ENCODE assay signal across 1 cellular context in the genomic region with DNA sequence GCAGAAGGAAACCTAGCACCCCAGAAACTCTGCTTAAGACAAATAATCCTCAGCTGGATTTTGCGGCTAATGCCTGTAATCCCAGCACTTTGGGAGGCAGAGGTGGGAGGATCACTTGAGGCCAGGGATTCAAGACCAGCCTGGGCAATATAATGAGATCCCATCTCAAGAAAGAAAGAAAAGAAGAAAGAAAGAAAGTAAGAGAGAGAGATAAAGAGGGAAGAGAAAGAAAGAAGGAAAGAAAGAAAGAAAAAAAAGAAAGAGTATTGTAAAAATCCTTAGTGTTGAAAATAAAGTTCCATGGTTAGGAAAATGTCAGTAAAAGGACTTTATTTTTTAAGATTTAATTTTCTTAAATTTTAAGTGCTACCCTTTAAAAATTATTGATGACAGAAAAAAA.
TF ChIP-seq lines count a peak whose summit lies in the region.

No MANE protein-coding gene starts in this region.

TF ChIP-seq in K562, 482 proteins besides CTCF, POLR2A, EP300 and RAD21 (continued from another document and continues in another):
- TF ChIP-seq, protein P1, sequence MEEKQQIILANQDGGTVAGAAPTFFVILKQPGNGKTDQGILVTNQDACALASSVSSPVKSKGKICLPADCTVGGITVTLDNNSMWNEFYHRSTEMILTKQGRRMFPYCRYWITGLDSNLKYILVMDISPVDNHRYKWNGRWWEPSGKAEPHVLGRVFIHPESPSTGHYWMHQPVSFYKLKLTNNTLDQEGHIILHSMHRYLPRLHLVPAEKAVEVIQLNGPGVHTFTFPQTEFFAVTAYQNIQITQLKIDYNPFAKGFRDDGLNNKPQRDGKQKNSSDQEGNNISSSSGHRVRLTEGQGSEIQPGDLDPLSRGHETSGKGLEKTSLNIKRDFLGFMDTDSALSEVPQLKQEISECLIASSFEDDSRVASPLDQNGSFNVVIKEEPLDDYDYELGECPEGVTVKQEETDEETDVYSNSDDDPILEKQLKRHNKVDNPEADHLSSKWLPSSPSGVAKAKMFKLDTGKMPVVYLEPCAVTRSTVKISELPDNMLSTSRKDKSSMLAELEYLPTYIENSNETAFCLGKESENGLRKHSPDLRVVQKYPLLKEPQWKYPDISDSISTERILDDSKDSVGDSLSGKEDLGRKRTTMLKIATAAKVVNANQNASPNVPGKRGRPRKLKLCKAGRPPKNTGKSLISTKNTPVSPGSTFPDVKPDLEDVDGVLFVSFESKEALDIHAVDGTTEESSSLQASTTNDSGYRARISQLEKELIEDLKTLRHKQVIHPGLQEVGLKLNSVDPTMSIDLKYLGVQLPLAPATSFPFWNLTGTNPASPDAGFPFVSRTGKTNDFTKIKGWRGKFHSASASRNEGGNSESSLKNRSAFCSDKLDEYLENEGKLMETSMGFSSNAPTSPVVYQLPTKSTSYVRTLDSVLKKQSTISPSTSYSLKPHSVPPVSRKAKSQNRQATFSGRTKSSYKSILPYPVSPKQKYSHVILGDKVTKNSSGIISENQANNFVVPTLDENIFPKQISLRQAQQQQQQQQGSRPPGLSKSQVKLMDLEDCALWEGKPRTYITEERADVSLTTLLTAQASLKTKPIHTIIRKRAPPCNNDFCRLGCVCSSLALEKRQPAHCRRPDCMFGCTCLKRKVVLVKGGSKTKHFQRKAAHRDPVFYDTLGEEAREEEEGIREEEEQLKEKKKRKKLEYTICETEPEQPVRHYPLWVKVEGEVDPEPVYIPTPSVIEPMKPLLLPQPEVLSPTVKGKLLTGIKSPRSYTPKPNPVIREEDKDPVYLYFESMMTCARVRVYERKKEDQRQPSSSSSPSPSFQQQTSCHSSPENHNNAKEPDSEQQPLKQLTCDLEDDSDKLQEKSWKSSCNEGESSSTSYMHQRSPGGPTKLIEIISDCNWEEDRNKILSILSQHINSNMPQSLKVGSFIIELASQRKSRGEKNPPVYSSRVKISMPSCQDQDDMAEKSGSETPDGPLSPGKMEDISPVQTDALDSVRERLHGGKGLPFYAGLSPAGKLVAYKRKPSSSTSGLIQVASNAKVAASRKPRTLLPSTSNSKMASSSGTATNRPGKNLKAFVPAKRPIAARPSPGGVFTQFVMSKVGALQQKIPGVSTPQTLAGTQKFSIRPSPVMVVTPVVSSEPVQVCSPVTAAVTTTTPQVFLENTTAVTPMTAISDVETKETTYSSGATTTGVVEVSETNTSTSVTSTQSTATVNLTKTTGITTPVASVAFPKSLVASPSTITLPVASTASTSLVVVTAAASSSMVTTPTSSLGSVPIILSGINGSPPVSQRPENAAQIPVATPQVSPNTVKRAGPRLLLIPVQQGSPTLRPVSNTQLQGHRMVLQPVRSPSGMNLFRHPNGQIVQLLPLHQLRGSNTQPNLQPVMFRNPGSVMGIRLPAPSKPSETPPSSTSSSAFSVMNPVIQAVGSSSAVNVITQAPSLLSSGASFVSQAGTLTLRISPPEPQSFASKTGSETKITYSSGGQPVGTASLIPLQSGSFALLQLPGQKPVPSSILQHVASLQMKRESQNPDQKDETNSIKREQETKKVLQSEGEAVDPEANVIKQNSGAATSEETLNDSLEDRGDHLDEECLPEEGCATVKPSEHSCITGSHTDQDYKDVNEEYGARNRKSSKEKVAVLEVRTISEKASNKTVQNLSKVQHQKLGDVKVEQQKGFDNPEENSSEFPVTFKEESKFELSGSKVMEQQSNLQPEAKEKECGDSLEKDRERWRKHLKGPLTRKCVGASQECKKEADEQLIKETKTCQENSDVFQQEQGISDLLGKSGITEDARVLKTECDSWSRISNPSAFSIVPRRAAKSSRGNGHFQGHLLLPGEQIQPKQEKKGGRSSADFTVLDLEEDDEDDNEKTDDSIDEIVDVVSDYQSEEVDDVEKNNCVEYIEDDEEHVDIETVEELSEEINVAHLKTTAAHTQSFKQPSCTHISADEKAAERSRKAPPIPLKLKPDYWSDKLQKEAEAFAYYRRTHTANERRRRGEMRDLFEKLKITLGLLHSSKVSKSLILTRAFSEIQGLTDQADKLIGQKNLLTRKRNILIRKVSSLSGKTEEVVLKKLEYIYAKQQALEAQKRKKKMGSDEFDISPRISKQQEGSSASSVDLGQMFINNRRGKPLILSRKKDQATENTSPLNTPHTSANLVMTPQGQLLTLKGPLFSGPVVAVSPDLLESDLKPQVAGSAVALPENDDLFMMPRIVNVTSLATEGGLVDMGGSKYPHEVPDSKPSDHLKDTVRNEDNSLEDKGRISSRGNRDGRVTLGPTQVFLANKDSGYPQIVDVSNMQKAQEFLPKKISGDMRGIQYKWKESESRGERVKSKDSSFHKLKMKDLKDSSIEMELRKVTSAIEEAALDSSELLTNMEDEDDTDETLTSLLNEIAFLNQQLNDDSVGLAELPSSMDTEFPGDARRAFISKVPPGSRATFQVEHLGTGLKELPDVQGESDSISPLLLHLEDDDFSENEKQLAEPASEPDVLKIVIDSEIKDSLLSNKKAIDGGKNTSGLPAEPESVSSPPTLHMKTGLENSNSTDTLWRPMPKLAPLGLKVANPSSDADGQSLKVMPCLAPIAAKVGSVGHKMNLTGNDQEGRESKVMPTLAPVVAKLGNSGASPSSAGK (IDR thresholded peaks at IDR 0.05): no peak
- TF ChIP-seq CHD1 (IDR thresholded peaks at IDR 0.05; ENCODE audit: low read length): no peak
- TF ChIP-seq CBFA2T2 (conservative IDR thresholded peaks at IDR 0.05): no peak
- TF ChIP-seq ZNF586 (CRISPR knock-in tag; conservative IDR thresholded peaks at IDR 0.05): no peak
- TF ChIP-seq, protein P2, sequence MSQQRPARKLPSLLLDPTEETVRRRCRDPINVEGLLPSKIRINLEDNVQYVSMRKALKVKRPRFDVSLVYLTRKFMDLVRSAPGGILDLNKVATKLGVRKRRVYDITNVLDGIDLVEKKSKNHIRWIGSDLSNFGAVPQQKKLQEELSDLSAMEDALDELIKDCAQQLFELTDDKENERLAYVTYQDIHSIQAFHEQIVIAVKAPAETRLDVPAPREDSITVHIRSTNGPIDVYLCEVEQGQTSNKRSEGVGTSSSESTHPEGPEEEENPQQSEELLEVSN (IDR thresholded peaks at IDR 0.05; ENCODE audit: borderline replicate concordance in 1 of 2, extremely low read depth in 1 of 2, insufficient read depth in 1 of 2, insufficient read length in 1 of 2, low read depth in 1 of 2, low read length in 1 of 2, poor library complexity in 1 of 2, severe bottlenecking in 1 of 2): no peak
- TF ChIP-seq HDAC2 (IDR thresholded peaks at IDR 0.05): no peak
- no peak for TF ChIP-seq JUN (IDR thresholded peaks at IDR 0.05; ENCODE audit: borderline replicate concordance, low read depth, low read length)
- no peak for TF ChIP-seq JUN (CRISPR knock-in tag; IDR thresholded peaks at IDR 0.05; ENCODE audit: borderline replicate concordance)
- TF ChIP-seq ZNF23 (CRISPR knock-in tag; IDR thresholded peaks at IDR 0.05): no peak
- TF ChIP-seq, protein P3, sequence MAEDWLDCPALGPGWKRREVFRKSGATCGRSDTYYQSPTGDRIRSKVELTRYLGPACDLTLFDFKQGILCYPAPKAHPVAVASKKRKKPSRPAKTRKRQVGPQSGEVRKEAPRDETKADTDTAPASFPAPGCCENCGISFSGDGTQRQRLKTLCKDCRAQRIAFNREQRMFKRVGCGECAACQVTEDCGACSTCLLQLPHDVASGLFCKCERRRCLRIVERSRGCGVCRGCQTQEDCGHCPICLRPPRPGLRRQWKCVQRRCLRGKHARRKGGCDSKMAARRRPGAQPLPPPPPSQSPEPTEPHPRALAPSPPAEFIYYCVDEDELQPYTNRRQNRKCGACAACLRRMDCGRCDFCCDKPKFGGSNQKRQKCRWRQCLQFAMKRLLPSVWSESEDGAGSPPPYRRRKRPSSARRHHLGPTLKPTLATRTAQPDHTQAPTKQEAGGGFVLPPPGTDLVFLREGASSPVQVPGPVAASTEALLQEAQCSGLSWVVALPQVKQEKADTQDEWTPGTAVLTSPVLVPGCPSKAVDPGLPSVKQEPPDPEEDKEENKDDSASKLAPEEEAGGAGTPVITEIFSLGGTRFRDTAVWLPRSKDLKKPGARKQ (CRISPR knock-in tag; IDR thresholded peaks at IDR 0.05): no peak
- TF ChIP-seq RBM34 (IDR thresholded peaks at IDR 0.05; ENCODE audit: borderline replicate concordance, insufficient read depth, low read length): no peak
- peak in 1 of 2 experiments; percentile 83; a peak in 2 of 4 replicates for TF ChIP-seq CSDE1 (IDR thresholded peaks at IDR 0.05)
- TF ChIP-seq, protein P4, sequence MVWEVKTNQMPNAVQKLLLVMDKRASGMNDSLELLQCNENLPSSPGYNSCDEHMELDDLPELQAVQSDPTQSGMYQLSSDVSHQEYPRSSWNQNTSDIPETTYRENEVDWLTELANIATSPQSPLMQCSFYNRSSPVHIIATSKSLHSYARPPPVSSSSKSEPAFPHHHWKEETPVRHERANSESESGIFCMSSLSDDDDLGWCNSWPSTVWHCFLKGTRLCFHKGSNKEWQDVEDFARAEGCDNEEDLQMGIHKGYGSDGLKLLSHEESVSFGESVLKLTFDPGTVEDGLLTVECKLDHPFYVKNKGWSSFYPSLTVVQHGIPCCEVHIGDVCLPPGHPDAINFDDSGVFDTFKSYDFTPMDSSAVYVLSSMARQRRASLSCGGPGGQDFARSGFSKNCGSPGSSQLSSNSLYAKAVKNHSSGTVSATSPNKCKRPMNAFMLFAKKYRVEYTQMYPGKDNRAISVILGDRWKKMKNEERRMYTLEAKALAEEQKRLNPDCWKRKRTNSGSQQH (CRISPR knock-in tag; IDR thresholded peaks at IDR 0.05): no peak
- TF ChIP-seq SIN3B (IDR thresholded peaks at IDR 0.05; ENCODE audit: low read depth): no peak
- no peak for TF ChIP-seq GATAD2B (IDR thresholded peaks at IDR 0.05; ENCODE audit: borderline replicate concordance)
- TF ChIP-seq, protein P5, sequence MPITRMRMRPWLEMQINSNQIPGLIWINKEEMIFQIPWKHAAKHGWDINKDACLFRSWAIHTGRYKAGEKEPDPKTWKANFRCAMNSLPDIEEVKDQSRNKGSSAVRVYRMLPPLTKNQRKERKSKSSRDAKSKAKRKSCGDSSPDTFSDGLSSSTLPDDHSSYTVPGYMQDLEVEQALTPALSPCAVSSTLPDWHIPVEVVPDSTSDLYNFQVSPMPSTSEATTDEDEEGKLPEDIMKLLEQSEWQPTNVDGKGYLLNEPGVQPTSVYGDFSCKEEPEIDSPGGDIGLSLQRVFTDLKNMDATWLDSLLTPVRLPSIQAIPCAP (CRISPR knock-in tag; IDR thresholded peaks at IDR 0.05; ENCODE audit: borderline replicate concordance): no peak
- no peak for TF ChIP-seq SIN3A (IDR thresholded peaks at IDR 0.05; ENCODE audit: borderline replicate concordance in 2 of 2, control insufficient read depth in 1 of 2, low read depth in 2 of 2, low read length in 2 of 2)
- TF ChIP-seq, protein P6, sequence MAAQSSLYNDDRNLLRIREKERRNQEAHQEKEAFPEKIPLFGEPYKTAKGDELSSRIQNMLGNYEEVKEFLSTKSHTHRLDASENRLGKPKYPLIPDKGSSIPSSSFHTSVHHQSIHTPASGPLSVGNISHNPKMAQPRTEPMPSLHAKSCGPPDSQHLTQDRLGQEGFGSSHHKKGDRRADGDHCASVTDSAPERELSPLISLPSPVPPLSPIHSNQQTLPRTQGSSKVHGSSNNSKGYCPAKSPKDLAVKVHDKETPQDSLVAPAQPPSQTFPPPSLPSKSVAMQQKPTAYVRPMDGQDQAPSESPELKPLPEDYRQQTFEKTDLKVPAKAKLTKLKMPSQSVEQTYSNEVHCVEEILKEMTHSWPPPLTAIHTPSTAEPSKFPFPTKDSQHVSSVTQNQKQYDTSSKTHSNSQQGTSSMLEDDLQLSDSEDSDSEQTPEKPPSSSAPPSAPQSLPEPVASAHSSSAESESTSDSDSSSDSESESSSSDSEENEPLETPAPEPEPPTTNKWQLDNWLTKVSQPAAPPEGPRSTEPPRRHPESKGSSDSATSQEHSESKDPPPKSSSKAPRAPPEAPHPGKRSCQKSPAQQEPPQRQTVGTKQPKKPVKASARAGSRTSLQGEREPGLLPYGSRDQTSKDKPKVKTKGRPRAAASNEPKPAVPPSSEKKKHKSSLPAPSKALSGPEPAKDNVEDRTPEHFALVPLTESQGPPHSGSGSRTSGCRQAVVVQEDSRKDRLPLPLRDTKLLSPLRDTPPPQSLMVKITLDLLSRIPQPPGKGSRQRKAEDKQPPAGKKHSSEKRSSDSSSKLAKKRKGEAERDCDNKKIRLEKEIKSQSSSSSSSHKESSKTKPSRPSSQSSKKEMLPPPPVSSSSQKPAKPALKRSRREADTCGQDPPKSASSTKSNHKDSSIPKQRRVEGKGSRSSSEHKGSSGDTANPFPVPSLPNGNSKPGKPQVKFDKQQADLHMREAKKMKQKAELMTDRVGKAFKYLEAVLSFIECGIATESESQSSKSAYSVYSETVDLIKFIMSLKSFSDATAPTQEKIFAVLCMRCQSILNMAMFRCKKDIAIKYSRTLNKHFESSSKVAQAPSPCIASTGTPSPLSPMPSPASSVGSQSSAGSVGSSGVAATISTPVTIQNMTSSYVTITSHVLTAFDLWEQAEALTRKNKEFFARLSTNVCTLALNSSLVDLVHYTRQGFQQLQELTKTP (IDR thresholded peaks at IDR 0.05; ENCODE audit: low read depth in 1 of 2, partially characterized antibody in 2 of 2): no peak
- no peak for TF ChIP-seq ZNF41 (CRISPR knock-in tag; conservative IDR thresholded peaks at IDR 0.05)
- TF ChIP-seq, protein P7, sequence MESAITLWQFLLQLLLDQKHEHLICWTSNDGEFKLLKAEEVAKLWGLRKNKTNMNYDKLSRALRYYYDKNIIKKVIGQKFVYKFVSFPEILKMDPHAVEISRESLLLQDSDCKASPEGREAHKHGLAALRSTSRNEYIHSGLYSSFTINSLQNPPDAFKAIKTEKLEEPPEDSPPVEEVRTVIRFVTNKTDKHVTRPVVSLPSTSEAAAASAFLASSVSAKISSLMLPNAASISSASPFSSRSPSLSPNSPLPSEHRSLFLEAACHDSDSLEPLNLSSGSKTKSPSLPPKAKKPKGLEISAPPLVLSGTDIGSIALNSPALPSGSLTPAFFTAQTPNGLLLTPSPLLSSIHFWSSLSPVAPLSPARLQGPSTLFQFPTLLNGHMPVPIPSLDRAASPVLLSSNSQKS (CRISPR knock-in tag; IDR thresholded peaks at IDR 0.05): no peak
- no peak for TF ChIP-seq ZNF347 (CRISPR knock-in tag; IDR thresholded peaks at IDR 0.05; ENCODE audit: low read depth)
- TF ChIP-seq NCOA2 (IDR thresholded peaks at IDR 0.05; ENCODE audit: partially characterized antibody in 2 of 2): no peak
- TF ChIP-seq, protein P8, sequence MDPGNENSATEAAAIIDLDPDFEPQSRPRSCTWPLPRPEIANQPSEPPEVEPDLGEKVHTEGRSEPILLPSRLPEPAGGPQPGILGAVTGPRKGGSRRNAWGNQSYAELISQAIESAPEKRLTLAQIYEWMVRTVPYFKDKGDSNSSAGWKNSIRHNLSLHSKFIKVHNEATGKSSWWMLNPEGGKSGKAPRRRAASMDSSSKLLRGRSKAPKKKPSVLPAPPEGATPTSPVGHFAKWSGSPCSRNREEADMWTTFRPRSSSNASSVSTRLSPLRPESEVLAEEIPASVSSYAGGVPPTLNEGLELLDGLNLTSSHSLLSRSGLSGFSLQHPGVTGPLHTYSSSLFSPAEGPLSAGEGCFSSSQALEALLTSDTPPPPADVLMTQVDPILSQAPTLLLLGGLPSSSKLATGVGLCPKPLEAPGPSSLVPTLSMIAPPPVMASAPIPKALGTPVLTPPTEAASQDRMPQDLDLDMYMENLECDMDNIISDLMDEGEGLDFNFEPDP (CRISPR knock-in tag; IDR thresholded peaks at IDR 0.05): no peak
- TF ChIP-seq, protein P9, sequence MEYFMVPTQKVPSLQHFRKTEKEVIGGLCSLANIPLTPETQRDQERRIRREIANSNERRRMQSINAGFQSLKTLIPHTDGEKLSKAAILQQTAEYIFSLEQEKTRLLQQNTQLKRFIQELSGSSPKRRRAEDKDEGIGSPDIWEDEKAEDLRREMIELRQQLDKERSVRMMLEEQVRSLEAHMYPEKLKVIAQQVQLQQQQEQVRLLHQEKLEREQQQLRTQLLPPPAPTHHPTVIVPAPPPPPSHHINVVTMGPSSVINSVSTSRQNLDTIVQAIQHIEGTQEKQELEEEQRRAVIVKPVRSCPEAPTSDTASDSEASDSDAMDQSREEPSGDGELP (CRISPR knock-in tag; IDR thresholded peaks at IDR 0.05; ENCODE audit: borderline replicate concordance): no peak
- TF ChIP-seq SP2 (IDR thresholded peaks at IDR 0.05; ENCODE audit: extremely low read depth, low read depth, low read length, poor library complexity, severe bottlenecking): no peak
